ENCODE assay signal across 11 cellular contexts in the genomic region with DNA sequence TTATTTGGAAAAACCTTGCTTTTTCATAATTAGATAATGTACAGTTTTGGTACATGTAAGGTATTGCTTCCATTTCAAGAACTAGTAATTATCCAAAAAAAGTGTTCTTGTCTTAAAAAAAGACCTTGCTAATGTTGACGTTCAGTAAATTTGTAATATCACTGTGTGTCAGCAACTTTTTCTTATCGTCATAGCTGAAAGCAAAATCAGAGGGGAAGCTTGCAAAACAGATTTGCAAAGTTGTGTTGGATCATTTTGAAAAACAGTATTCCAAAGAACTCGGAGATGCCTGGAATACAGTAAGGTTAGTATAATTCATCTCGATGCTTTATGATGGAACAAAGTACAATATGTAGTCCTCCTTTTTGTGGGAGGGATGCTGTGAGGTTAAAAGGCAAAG. TPM values are rescaled to one million over a fixed set of nuclear protein-coding genes. Genes with fewer than 3 reads are reported as not detected.
DNase-seq lines count a peak whose midpoint lies in the region; ATAC-seq and TF ChIP-seq lines count a peak whose summit lies in the region.
"Had no signal": no experiment of that assay in that cellular context is flagged by ENCODE, and none has a peak within 500 bp of the region (broad histone marks: within the 10 kb centered on the region; RNA-seq: fewer than 3 reads in every experiment).

No MANE protein-coding gene starts in this region.

- TF ChIP-seq CTCF in SK-N-SH (IDR thresholded peaks at IDR 0.05) (no peak), OCI-LY3 (IDR thresholded peaks at IDR 0.05; ENCODE audit: low read depth, low read length) (no peak), endothelial cell (IDR thresholded peaks at IDR 0.05; ENCODE audit: unreplicated experiment) (no peak)

- H3F3A ChIP-seq in SK-N-SH (replicated peaks; ENCODE audit: insufficient read depth): peaks cover 17% of the 10 kb centered on the region

- H3K4me3 ChIP-seq in SK-N-SH (ENCODE audit: low read depth in 2 of 2, low read length in 1 of 2) (peak overlapping the region; percentile 80 to 86; a peak in 3 of 4 replicates), OCI-LY3 (ENCODE audit: low read length) (peak overlapping the region; percentile 78), skeletal muscle satellite cell (ENCODE audit: low read length) (peak overlapping the region; percentile 82)

- DNase-seq in SK-N-SH (no peak), endothelial cell (ENCODE audit: low spot score) (no peak), HT-29 (ENCODE audit: low spot score) (no peak)
- DNase-seq: kidney, NCI-H1417 treated with DMSO at 0.1 percent for 48 hours had no signal

- peak overlapping the region; percentile 93 for H2AFZ ChIP-seq in SK-N-SH (ENCODE audit: low read depth)
- H2AFZ ChIP-seq in OCI-LY3 (ENCODE audit: low read depth, low read length): no peak overlapping the region

- peak overlapping the region; percentile 97; the same call in 1 of the 2 replicates for H3K9ac ChIP-seq in SK-N-SH
- peak overlapping the region; percentile 95; the same call in 1 of the 2 replicates for H3K9ac ChIP-seq in OCI-LY3 (ENCODE audit: low read length)
- H3K9ac ChIP-seq in skeletal muscle satellite cell (ENCODE audit: low read depth, low read length): peak overlapping the region; percentile 96

- H3K4me1 ChIP-seq in SK-N-SH (ENCODE audit: control insufficient read depth in 1 of 2, insufficient read depth in 2 of 2, low read depth in 1 of 2, low read length in 1 of 2): peaks cover 0 to 2% of the 10 kb centered on the region in 2 experiments; a peak in 2 of 4 replicates
- peaks cover 29% of the 10 kb centered on the region for H3K4me1 ChIP-seq in OCI-LY3 (ENCODE audit: low read length)
- peaks cover 13% of the 10 kb centered on the region for H3K4me1 ChIP-seq in skeletal muscle satellite cell (ENCODE audit: control insufficient read depth, insufficient read depth, low read length)

- H3K9me3 Mint-ChIP-seq in endothelial cell (ENCODE audit: unreplicated experiment): no peaks in the 10 kb centered on the region

- WGBS in SK-N-SH (ENCODE audit: low lambda C conversion rate): 41% methylated on average over 4 of the region's 4 CpGs

- peaks cover 9% of the 10 kb centered on the region for H3K27me3 Mint-ChIP-seq in endothelial cell (ENCODE audit: unreplicated experiment)

- no peak for TF ChIP-seq EP300 in SK-N-SH (IDR thresholded peaks at IDR 0.05; ENCODE audit: borderline replicate concordance in 1 of 2, low read depth in 1 of 2, low read length in 1 of 2)

- peaks cover 8% of the 10 kb centered on the region for H3K4me1 Mint-ChIP-seq in endothelial cell (ENCODE audit: unreplicated experiment)

- H3K9me3 ChIP-seq in SK-N-SH (no peaks in the 10 kb centered on the region), OCI-LY3 (ENCODE audit: insufficient read depth, low read length) (no peaks in the 10 kb centered on the region), skeletal muscle satellite cell (replicated peaks; ENCODE audit: low read length) (no peaks in the 10 kb centered on the region)

- H3K36me3 ChIP-seq in SK-N-SH (replicated peaks in 1 of 2; ENCODE audit: control insufficient read depth in 1 of 2, insufficient read depth in 2 of 2, low read length in 1 of 2) (peaks cover 19 to 27% of the 10 kb centered on the region in 2 experiments), OCI-LY3 (replicated peaks; ENCODE audit: low read depth, low read length) (peaks cover 8% of the 10 kb centered on the region), skeletal muscle satellite cell (ENCODE audit: insufficient read depth, low read length) (peaks cover 9% of the 10 kb centered on the region)
- H3K36me3 ChIP-seq: cardiac muscle cell had no signal

- peak overlapping the region; percentile 99 for H3K27ac Mint-ChIP-seq in endothelial cell (ENCODE audit: unreplicated experiment)

- H3K4me3 Mint-ChIP-seq in endothelial cell (ENCODE audit: unreplicated experiment): peak overlapping the region; percentile 98

- no peaks in the 10 kb centered on the region for H3K9me2 ChIP-seq in SK-N-SH

- POLR2A ChIA-PET in SK-N-SH (lab: Yijun Ruan, JAX): interaction anchor here (0.6 kb wide), 1 partner anchor 109 kb away, joined by 3 read pairs; no protein-coding TSS in a partner anchor

- peaks cover 18% of the 10 kb centered on the region for H3K36me3 Mint-ChIP-seq in endothelial cell (ENCODE audit: low read depth, unreplicated experiment)

- H3K27me3 ChIP-seq in SK-N-SH (ENCODE audit: insufficient read depth) (no peaks in the 10 kb centered on the region), OCI-LY3 (ENCODE audit: low read depth, low read length) (no peaks in the 10 kb centered on the region), skeletal muscle satellite cell (ENCODE audit: control insufficient read depth, insufficient read depth, low read length) (no peaks in the 10 kb centered on the region)
- H3K27me3 ChIP-seq: cardiac muscle cell had no signal

- no peaks in the 10 kb centered on the region for H4K20me1 ChIP-seq in SK-N-SH (ENCODE audit: insufficient read depth)
- H4K20me1 ChIP-seq in OCI-LY3 (ENCODE audit: insufficient read depth, low read length): no peaks in the 10 kb centered on the region

- CTCF ChIA-PET in SK-N-SH (lab: Yijun Ruan, JAX): interaction anchor here (1.0 to 1.9 kb wide), 3 partner anchors 27 to 186 kb away, joined by 3 to 6 read pairs (median 4); no protein-coding TSS in a partner anchor

- H3K27ac ChIP-seq in SK-N-SH (ENCODE audit: low read depth in 2 of 2, low read length in 1 of 2) (peak overlapping the region; percentile 28 to 98; a peak in 2 of 4 replicates), OCI-LY3 (ENCODE audit: low read length) (no peak overlapping the region)

- H3K4me2 ChIP-seq in SK-N-SH (peak overlapping the region; percentile 75), OCI-LY3 (ENCODE audit: low read length) (peak overlapping the region; percentile 44), skeletal muscle satellite cell (ENCODE audit: low read length) (peak overlapping the region; percentile 72)

- H3K79me2 ChIP-seq in SK-N-SH (ENCODE audit: insufficient read depth) (peaks cover 19% of the 10 kb centered on the region; the same call in 1 of the 2 replicates), OCI-LY3 (ENCODE audit: low read length) (peaks cover 31% of the 10 kb centered on the region)

- ATAC-seq in SK-N-SH treated with all-trans-retinoic acid at 6 μM for 48 hours (no peak), GM18870 (IDR thresholded peaks at IDR 0.05; ENCODE audit: unreplicated experiment) (no peak), GM18519 (IDR thresholded peaks at IDR 0.05; ENCODE audit: low FRiP score, unreplicated experiment) (no peak)

- TF ChIP-seq RAD21 in SK-N-SH (IDR thresholded peaks at IDR 0.05; ENCODE audit: low read length): no peak

TF ChIP-seq in SK-N-SH, 30 proteins besides CTCF, POLR2A, EP300 and RAD21:
- TF ChIP-seq YY1 (IDR thresholded peaks at IDR 0.05; ENCODE audit: low read depth): no peak

TF ChIP-seq in SK-N-SH treated with all-trans-retinoic acid at 6 μM for 48 hours, 23 proteins besides CTCF, POLR2A, EP300 and RAD21 (continues in another document):
- TF ChIP-seq ZNF565 (CRISPR knock-in tag; conservative IDR thresholded peaks at IDR 0.05; ENCODE audit: low read depth) (no peak), ZNF8 (CRISPR knock-in tag; IDR thresholded peaks at IDR 0.05) (no peak), PPARA (CRISPR knock-in tag; IDR thresholded peaks at IDR 0.05; ENCODE audit: borderline replicate concordance) (no peak)
- TF ChIP-seq, protein P1, sequence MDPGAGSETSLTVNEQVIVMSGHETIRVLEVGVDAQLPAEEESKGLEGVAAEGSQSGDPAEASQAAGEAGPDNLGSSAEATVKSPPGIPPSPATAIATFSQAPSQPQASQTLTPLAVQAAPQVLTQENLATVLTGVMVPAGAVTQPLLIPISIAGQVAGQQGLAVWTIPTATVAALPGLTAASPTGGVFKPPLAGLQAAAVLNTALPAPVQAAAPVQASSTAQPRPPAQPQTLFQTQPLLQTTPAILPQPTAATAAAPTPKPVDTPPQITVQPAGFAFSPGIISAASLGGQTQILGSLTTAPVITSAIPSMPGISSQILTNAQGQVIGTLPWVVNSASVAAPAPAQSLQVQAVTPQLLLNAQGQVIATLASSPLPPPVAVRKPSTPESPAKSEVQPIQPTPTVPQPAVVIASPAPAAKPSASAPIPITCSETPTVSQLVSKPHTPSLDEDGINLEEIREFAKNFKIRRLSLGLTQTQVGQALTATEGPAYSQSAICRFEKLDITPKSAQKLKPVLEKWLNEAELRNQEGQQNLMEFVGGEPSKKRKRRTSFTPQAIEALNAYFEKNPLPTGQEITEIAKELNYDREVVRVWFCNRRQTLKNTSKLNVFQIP (CRISPR knock-in tag; IDR thresholded peaks at IDR 0.05; ENCODE audit: borderline replicate concordance, low read depth): no peak
- TF ChIP-seq, protein P2, sequence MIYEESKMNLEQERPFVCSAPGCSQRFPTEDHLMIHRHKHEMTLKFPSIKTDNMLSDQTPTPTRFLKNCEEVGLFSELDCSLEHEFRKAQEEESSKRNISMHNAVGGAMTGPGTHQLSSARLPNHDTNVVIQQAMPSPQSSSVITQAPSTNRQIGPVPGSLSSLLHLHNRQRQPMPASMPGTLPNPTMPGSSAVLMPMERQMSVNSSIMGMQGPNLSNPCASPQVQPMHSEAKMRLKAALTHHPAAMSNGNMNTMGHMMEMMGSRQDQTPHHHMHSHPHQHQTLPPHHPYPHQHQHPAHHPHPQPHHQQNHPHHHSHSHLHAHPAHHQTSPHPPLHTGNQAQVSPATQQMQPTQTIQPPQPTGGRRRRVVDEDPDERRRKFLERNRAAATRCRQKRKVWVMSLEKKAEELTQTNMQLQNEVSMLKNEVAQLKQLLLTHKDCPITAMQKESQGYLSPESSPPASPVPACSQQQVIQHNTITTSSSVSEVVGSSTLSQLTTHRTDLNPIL (CRISPR knock-in tag; IDR thresholded peaks at IDR 0.05; ENCODE audit: low read depth): no peak

RNA-seq across cellular contexts. Expression of a gene that starts 1.4 kb away (rescaled TPM):
- polyA plus RNA-seq in SK-N-SH (2012; rRNA removed): 2.9 and 3.3 TPM in 2 replicates
- polyA plus RNA-seq in SK-N-SH (2012; cell fraction: cytosol; rRNA removed): 3.6 and 3.7 TPM in 2 replicates
- 2.8 and 4.1 TPM in 2 replicates for polyA plus RNA-seq in SK-N-SH (2012; cell fraction: nucleus; rRNA removed)
- total RNA-seq in endothelial cell (ENCODE audit: unreplicated experiment): 11.5 TPM
- total RNA-seq in skeletal muscle satellite cell (2012; rRNA removed): 8.5 and 9.1 TPM in 2 replicates
- 13.9 and 21.5 TPM in 2 replicates for total RNA-seq in HT-29 (2014; rRNA removed; shearing (Covaris generic))

RNA-seq across cellular contexts. Expression of a gene that starts 1.5 kb away (rescaled TPM):
- 1.3 and 1.9 TPM in 2 replicates for polyA plus RNA-seq in SK-N-SH (2012; rRNA removed)
- polyA plus RNA-seq in SK-N-SH (2012; cell fraction: cytosol; rRNA removed): 2.3 TPM in 2 replicates
- 0.75 and 1.1 TPM in 2 replicates for polyA plus RNA-seq in SK-N-SH (2012; cell fraction: nucleus; rRNA removed)
- total RNA-seq in endothelial cell (ENCODE audit: unreplicated experiment): 1.9 TPM
- total RNA-seq in skeletal muscle satellite cell (2012; rRNA removed): 2.4 and 2.5 TPM in 2 replicates
- total RNA-seq in HT-29 (2014; rRNA removed; shearing (Covaris generic)): 1.1 TPM in 2 replicates

RNA-seq across cellular contexts. Expression of a gene that starts 35.8 kb away (rescaled TPM):
- not detected in 2 replicates for polyA plus RNA-seq in SK-N-SH (2012; rRNA removed)
- not detected in 2 replicates for polyA plus RNA-seq in SK-N-SH (2012; cell fraction: cytosol; rRNA removed)
- not detected in 2 replicates for polyA plus RNA-seq in SK-N-SH (2012; cell fraction: nucleus; rRNA removed)
- total RNA-seq in endothelial cell (ENCODE audit: unreplicated experiment): not detected
- total RNA-seq in skeletal muscle satellite cell (2012; rRNA removed): not detected in 2 replicates
- 1.3 and 1.4 TPM in 2 replicates for total RNA-seq in HT-29 (2014; rRNA removed; shearing (Covaris generic))
- total RNA-seq: cardiac muscle cell, kidney had no signal
- polyA plus RNA-seq: cardiac muscle cell had no signal
